11 cellular contexts compared by ENCODE assay signal in genomic region chr17:4771519-4772234, GRCh38. TPM values are rescaled to one million over a fixed set of nuclear protein-coding genes. Genes with fewer than 3 reads are reported as not detected.
DNase-seq lines count a peak whose midpoint lies in the region; TF ChIP-seq lines count a peak whose summit lies in the region.
"Had no signal": no experiment of that assay in that cellular context is flagged by ENCODE, and none has a peak within 500 bp of the region (broad histone marks: within the 10 kb centered on the region; RNA-seq: fewer than 3 reads in every experiment).

Gene TM4SF5 (plus strand): TSS chr17:4771886. CDS start chr17:4771923, 37 bp downstream.

- TF ChIP-seq CTCF in progenitor cell of endocrine pancreas (IDR thresholded peaks at IDR 0.05; ENCODE audit: unreplicated experiment) (no peak), osteocyte (IDR thresholded peaks at IDR 0.05) (no peak)

- peaks cover 9% of the 10 kb centered on the region for H3K27me3 Mint-ChIP-seq in activated CD4-positive, alpha-beta T cell treated with anti-CD3 and anti-CD28 coated beads, Interleukin-2, amount 10 ng/mL, durations not matched to agents 24 days and 14 days
- peaks cover 12% of the 10 kb centered on the region for H3K27me3 Mint-ChIP-seq in activated T-helper 2 cell treated with anti-CD3 and anti-CD28 coated beads, Interferon-gamma antibody, Interleukin-2, Interleukin-4, amounts not matched to agents 10 μg/mL and 5 μg/mL and 100 μg/mL, durations not matched to agents 14 hours and 24 hours and 36 hours (ENCODE audit: low read depth)
- H3K27me3 Mint-ChIP-seq in progenitor cell of endocrine pancreas, result peaks cover 7% of the 10 kb centered on the region
- H3K27me3 Mint-ChIP-seq in osteocyte (ENCODE audit: unreplicated experiment), result peaks cover 23% of the 10 kb centered on the region

- peaks cover 14% of the 10 kb centered on the region for H3K4me1 Mint-ChIP-seq in activated CD4-positive, alpha-beta T cell treated with anti-CD3 and anti-CD28 coated beads, Interleukin-2, amount 10 ng/mL, durations not matched to agents 24 days and 14 days
- H3K4me1 Mint-ChIP-seq in activated T-helper 2 cell treated with anti-CD3 and anti-CD28 coated beads, Interferon-gamma antibody, Interleukin-2, Interleukin-4, amounts not matched to agents 10 μg/mL and 5 μg/mL and 100 μg/mL, durations not matched to agents 14 hours and 24 hours and 36 hours (ENCODE audit: low read depth), result peaks cover 12% of the 10 kb centered on the region
- H3K4me1 Mint-ChIP-seq in progenitor cell of endocrine pancreas (ENCODE audit: low read depth) (peaks cover 7% of the 10 kb centered on the region), osteocyte (ENCODE audit: unreplicated experiment) (no peaks in the 10 kb centered on the region)

- H3K9me3 Mint-ChIP-seq in activated CD4-positive, alpha-beta T cell treated with anti-CD3 and anti-CD28 coated beads, Interleukin-2, amount 10 ng/mL, durations not matched to agents 24 days and 14 days, result no peaks in the 10 kb centered on the region
- H3K9me3 Mint-ChIP-seq in activated T-helper 2 cell treated with anti-CD3 and anti-CD28 coated beads, Interferon-gamma antibody, Interleukin-2, Interleukin-4, amounts not matched to agents 10 μg/mL and 5 μg/mL and 100 μg/mL, durations not matched to agents 14 hours and 24 hours and 36 hours, result no peaks in the 10 kb centered on the region
- H3K9me3 Mint-ChIP-seq in progenitor cell of endocrine pancreas (ENCODE audit: low read depth) (no peaks in the 10 kb centered on the region), osteocyte (ENCODE audit: unreplicated experiment) (no peaks in the 10 kb centered on the region)

- H3K27ac Mint-ChIP-seq in activated CD4-positive, alpha-beta T cell treated with anti-CD3 and anti-CD28 coated beads, Interleukin-2, amount 10 ng/mL, durations not matched to agents 24 days and 14 days, result peak within 1 kb of the TSS; percentile 19
- peak within 1 kb of the TSS; percentile 29 for H3K27ac Mint-ChIP-seq in activated T-helper 2 cell treated with anti-CD3 and anti-CD28 coated beads, Interferon-gamma antibody, Interleukin-2, Interleukin-4, amounts not matched to agents 10 μg/mL and 5 μg/mL and 100 μg/mL, durations not matched to agents 14 hours and 24 hours and 36 hours
- H3K27ac Mint-ChIP-seq in progenitor cell of endocrine pancreas (peak within 1 kb of the TSS; percentile 69), osteocyte (ENCODE audit: unreplicated experiment) (no peak within 1 kb of the TSS)

- no peak within 1 kb of the TSS for H3K4me3 Mint-ChIP-seq in activated CD4-positive, alpha-beta T cell treated with anti-CD3 and anti-CD28 coated beads, Interleukin-2, amount 10 ng/mL, durations not matched to agents 24 days and 14 days
- no peak within 1 kb of the TSS for H3K4me3 Mint-ChIP-seq in activated T-helper 2 cell treated with anti-CD3 and anti-CD28 coated beads, Interferon-gamma antibody, Interleukin-2, Interleukin-4, amounts not matched to agents 10 μg/mL and 5 μg/mL and 100 μg/mL, durations not matched to agents 14 hours and 24 hours and 36 hours (ENCODE audit: low read depth)
- H3K4me3 Mint-ChIP-seq in progenitor cell of endocrine pancreas (ENCODE audit: low read depth) (no peak within 1 kb of the TSS), osteocyte (ENCODE audit: unreplicated experiment) (no peak within 1 kb of the TSS)

- intact Hi-C loops in activated CD4-positive, alpha-beta T cell treated with anti-CD3 and anti-CD28 coated beads, Interleukin-2, amount 10 ng/mL, durations not matched to agents 24 days and 14 days (cut with micrococcal nuclease), result no loop called here
- intact Hi-C loops in activated T-helper 2 cell treated with anti-CD3 and anti-CD28 coated beads, Interferon-gamma antibody, Interleukin-2, Interleukin-4, amounts not matched to agents 10 μg/mL and 5 μg/mL and 100 μg/mL, durations not matched to agents 14 hours and 24 hours and 36 hours (cut with micrococcal nuclease), result no loop called here

- DNase-seq in activated CD4-positive, alpha-beta T cell treated with anti-CD3 and anti-CD28 coated beads, Interleukin-2, amount 10 ng/mL, durations not matched to agents 24 days and 14 days, result peak; percentile 77
- DNase-seq in activated CD4-positive, alpha-beta T cell treated with anti-CD3 and anti-CD28 coated beads for 1 hour, result no peak
- DNase-seq in NCI-H1694 (lab: John Stamatoyannopoulos, UW) (peak; percentile 57), progenitor cell of endocrine pancreas (ENCODE audit: low spot score, unreplicated experiment) (no peak), NCI-H2029 treated with DMSO at 0.1 percent for 48 hours (lab: John Stamatoyannopoulos, UW) (no peak), nucleus accumbens (lab: John Stamatoyannopoulos, UW) (no peak), osteocyte (ENCODE audit: extremely low spot score, unreplicated experiment) (no peak)
- no peak for DNase-seq in activated T-helper 2 cell treated with anti-CD3 and anti-CD28 coated beads, Interferon-gamma antibody, Interleukin-2, Interleukin-4, amounts not matched to agents 10 μg/mL and 5 μg/mL and 100 μg/mL, durations not matched to agents 14 hours and 24 hours and 36 hours (ENCODE audit: low spot score)
- DNase-seq: activated CD8-positive, alpha-beta memory T cell treated with anti-CD3 and anti-CD28 coated beads for 24 hours; adrenal gland; heart right ventricle had no signal

- no peaks in the 10 kb centered on the region for H3K36me3 Mint-ChIP-seq in activated CD4-positive, alpha-beta T cell treated with anti-CD3 and anti-CD28 coated beads, Interleukin-2, amount 10 ng/mL, durations not matched to agents 24 days and 14 days (ENCODE audit: low read depth)
- H3K36me3 Mint-ChIP-seq in activated T-helper 2 cell treated with anti-CD3 and anti-CD28 coated beads, Interferon-gamma antibody, Interleukin-2, Interleukin-4, amounts not matched to agents 10 μg/mL and 5 μg/mL and 100 μg/mL, durations not matched to agents 14 hours and 24 hours and 36 hours (ENCODE audit: low read depth), result no peaks in the 10 kb centered on the region
- H3K36me3 Mint-ChIP-seq in progenitor cell of endocrine pancreas (ENCODE audit: insufficient read depth) (no peaks in the 10 kb centered on the region), osteocyte (ENCODE audit: unreplicated experiment) (no peaks in the 10 kb centered on the region)

RNA-seq across cellular contexts. Expression of gene TM4SF5, which starts in this region (rescaled TPM):
- total RNA-seq in activated CD4-positive, alpha-beta T cell treated with anti-CD3 and anti-CD28 coated beads, Interleukin-2, amount 10 ng/mL, durations not matched to agents 24 days and 14 days, result not detected in 2 replicates
- not detected in 2 replicates for total RNA-seq in activated T-helper 2 cell treated with anti-CD3 and anti-CD28 coated beads, Interferon-gamma antibody, Interleukin-2, Interleukin-4, amounts not matched to agents 10 μg/mL and 5 μg/mL and 100 μg/mL, durations not matched to agents 14 hours and 24 hours and 36 hours
- 0.44 and 0.57 TPM in 2 replicates for total RNA-seq in progenitor cell of endocrine pancreas
- not detected in 2 replicates for total RNA-seq in osteocyte
- total RNA-seq: heart right ventricle had no signal

Comparison
In these comparisons a context has a peak if more than half of its experiments do, and no peak if none do; other contexts are left out.
1. Peak in DNase-seq in activated CD4-positive, alpha-beta T cell treated with anti-CD3 and anti-CD28 coated beads, Interleukin-2, amount 10 ng/mL, durations not matched to agents 24 days and 14 days; RNA of the gene not detected or under 1 TPM.